ENCODE assay signal across 8 cellular contexts in the genomic region with DNA sequence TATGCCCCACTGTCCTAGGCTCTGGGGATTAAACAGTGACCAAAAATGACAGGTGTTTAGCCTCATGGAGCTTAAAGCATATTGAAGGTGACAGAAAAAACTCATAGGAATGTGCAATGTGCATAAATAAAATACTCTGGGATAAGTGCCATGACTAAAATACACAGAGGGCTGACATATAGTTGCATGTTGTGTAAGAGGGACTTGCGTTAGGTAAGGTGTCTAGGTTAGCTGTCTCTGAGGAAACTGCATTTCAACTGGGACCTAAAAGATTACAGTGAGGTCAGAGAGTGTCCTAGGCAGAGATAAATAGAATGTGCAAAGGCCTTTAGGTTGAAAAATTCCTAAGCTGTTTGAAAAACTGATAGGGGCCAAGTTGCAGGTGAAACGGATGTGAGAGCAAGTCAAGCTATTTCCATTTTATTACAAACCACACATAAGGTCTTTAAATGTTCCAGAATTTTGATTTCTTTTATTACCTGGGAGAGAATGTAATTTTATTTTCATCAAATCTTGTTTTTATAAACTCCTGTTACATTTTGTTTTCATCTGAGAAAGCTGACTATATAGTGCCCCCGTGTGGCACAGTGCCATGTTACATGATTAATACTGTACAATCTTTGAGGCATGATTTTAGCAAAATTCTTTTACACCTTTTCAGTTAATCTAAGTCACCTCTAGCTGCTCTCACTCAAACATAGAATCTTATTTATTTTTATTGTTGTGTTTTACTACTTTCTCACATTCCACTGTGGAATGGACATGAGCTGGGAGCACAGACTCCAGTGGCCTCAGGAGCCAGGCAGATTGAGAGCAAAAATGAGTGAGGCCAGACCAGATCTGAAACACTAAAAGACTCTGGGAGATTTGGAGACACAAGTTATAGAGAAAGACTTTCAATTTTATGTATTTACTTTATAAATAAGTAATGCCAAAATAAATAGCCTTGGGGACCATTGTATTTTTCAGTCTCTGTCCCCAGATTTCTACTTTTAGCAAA.
DNase-seq lines count a peak whose midpoint lies in the region; ATAC-seq and TF ChIP-seq lines count a peak whose summit lies in the region.

No MANE protein-coding gene starts in this region.

- H3K4me3 ChIP-seq in heart left ventricle (no peak overlapping the region), NB4 (ENCODE audit: low read depth, low read length) (no peak overlapping the region), epithelial cell of esophagus (ENCODE audit: low read length) (no peak overlapping the region), gastroesophageal sphincter (no peak overlapping the region)

- TF ChIP-seq EP300 in gastroesophageal sphincter (IDR thresholded peaks at IDR 0.05), result no peak

- DNase-seq in heart left ventricle, result peak in 1 of 5 donors; percentile 22
- no peak for DNase-seq in Right ventricle myocardium superior
- peak; percentile 38 for DNase-seq in NB4 (ENCODE audit: low read depth)
- peak; percentile 52 for DNase-seq in epithelial cell of esophagus (ENCODE audit: low read depth)
- DNase-seq in renal cortical epithelial cell (ENCODE audit: low read depth), result peak; percentile 21
- no peak for DNase-seq in dermis blood vessel endothelial cell

- H3K27ac ChIP-seq in heart left ventricle (no peak overlapping the region), gastroesophageal sphincter (no peak overlapping the region)

- H3K36me3 ChIP-seq in heart left ventricle, result no peaks in the 10 kb centered on the region
- H3K36me3 ChIP-seq in gastroesophageal sphincter, result no peaks in the 10 kb centered on the region

- WGBS in heart left ventricle, 4 donors, result 44 to 53% (median 47%) methylated on average over 3 of the region's 3 CpGs
- whole genome bisulfite sequencing in gastroesophageal sphincter (ENCODE audit: low coverage in 1 of 2), 2 donors, result 37 to 41% methylated on average over 3 of the region's 3 CpGs

- ATAC-seq in heart left ventricle (no peak), Right ventricle myocardium superior (ENCODE audit: poor library complexity) (no peak), GM19328 (IDR thresholded peaks at IDR 0.05; ENCODE audit: unreplicated experiment) (no peak), gastroesophageal sphincter (no peak)

- H3K27me3 ChIP-seq in heart left ventricle (no peaks in the 10 kb centered on the region), gastroesophageal sphincter (no peaks in the 10 kb centered on the region)

- TF ChIP-seq POLR2A in heart left ventricle (IDR thresholded peaks at IDR 0.05) (no peak), NB4 (IDR thresholded peaks at IDR 0.05; ENCODE audit: extremely low read depth, insufficient read length) (no peak), gastroesophageal sphincter (IDR thresholded peaks at IDR 0.05) (no peak)

- H3K9me3 ChIP-seq in heart left ventricle (no peaks in the 10 kb centered on the region), gastroesophageal sphincter (no peaks in the 10 kb centered on the region)

- H3K4me1 ChIP-seq in heart left ventricle (no peaks in the 10 kb centered on the region), gastroesophageal sphincter (peaks cover 0 to 5% (median 0%) of the 10 kb centered on the region in 3 donors)

- peak in 11 of 12 donors; percentile 10 to 52 (median 33) for TF ChIP-seq CTCF in heart left ventricle (IDR thresholded peaks at IDR 0.05)
- TF ChIP-seq CTCF in NB4 (IDR thresholded peaks at IDR 0.05; ENCODE audit: low read depth, low read length), result peak; percentile 51
- peak; percentile 58 for TF ChIP-seq CTCF in epithelial cell of esophagus (IDR thresholded peaks at IDR 0.05; ENCODE audit: insufficient read depth, low read depth, low read length, missing control alignments)
- TF ChIP-seq CTCF in gastroesophageal sphincter (IDR thresholded peaks at IDR 0.05), result peak in 1 of 4 experiments; percentile 22

- intact Hi-C loops in heart left ventricle (cut with DNase I) (no loop called here), Right ventricle myocardium superior (cut with DNase I) (no loop called here)

Comparison
In these comparisons a context has a peak if more than half of its experiments do, and no peak if none do; other contexts are left out.
1. DNase-seq: peak in NB4 (single experiment), epithelial cell of esophagus (single experiment) and renal cortical epithelial cell (single experiment); none in Right ventricle myocardium superior (single experiment) and dermis blood vessel endothelial cell (single experiment).